Comparison of ENCODE assay signal across 20 cellular contexts in the genomic region with DNA sequence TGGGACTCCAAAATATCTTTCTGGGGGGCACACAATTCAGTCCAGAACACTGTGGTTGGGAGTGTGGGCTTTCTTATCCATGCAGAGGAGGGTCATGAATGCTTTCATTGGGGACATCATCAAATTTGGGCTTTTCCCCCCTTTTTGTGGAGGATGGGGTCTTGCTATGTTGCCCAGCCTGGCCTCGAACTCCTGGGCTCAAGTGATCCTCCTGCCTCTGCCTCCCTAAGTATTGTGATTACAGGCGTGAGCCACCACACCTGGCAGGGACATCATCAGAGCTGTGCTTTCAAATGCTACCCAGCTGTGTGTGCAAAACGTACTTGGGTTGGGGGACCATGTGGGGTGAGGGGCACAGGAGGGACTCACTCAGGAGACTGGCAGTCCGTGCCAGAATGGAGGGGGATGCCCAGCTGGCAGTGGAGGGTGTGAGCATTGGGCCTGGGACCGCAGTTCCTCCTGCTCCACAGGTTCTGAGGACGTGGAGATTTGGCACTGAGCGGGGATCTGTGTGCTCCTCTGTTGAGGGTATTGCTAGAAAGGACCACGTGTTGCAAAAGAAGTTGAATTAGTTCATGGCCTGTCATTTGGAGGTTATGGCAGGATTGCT.
"Had no signal": no experiment of that assay in that cellular context is flagged by ENCODE, and none has a peak within 500 bp of the region (broad histone marks: within the 10 kb centered on the region; RNA-seq: fewer than 3 reads in every experiment).

No MANE protein-coding gene starts in this region.

- H3K4me1 Mint-ChIP-seq: endodermal cell, memory B cell had no signal

- H3K9me3 ChIP-seq: esophagus squamous epithelium, gastrocnemius medialis, mucosa of descending colon had no signal

- H3K4me1 ChIP-seq: gastrocnemius medialis had no signal

- H3K27ac ChIP-seq: dorsolateral prefrontal cortex, esophagus squamous epithelium, gastrocnemius medialis, spleen had no signal

- H3K36me3 ChIP-seq: esophagus squamous epithelium, gastrocnemius medialis, spleen had no signal

- H3K27me3 Mint-ChIP-seq: activated naive CD4-positive, alpha-beta T cell treated with anti-CD3 and anti-CD28 coated beads, Interleukin-2, amount 50 U/mL, for 24 hours; memory B cell had no signal

- ATAC-seq: gastrocnemius medialis, mucosa of descending colon had no signal

- H3K36me3 Mint-ChIP-seq: memory B cell had no signal

- H3K27me3 ChIP-seq: esophagus squamous epithelium, gastrocnemius medialis, spleen had no signal

- H3K4me3 ChIP-seq: dorsolateral prefrontal cortex, esophagus squamous epithelium, gastrocnemius medialis, mucosa of descending colon, spleen had no signal

- H3K9me3 Mint-ChIP-seq: activated naive CD4-positive, alpha-beta T cell treated with anti-CD3 and anti-CD28 coated beads, Interleukin-2, amount 50 U/mL, for 24 hours; memory B cell had no signal

- H3K27ac Mint-ChIP-seq: activated naive CD4-positive, alpha-beta T cell treated with anti-CD3 and anti-CD28 coated beads, Interleukin-2, amount 50 U/mL, for 24 hours; brain; endodermal cell; nephron progenitor cell had no signal

- H3K4me3 Mint-ChIP-seq: activated naive CD4-positive, alpha-beta T cell treated with anti-CD3 and anti-CD28 coated beads, Interleukin-2, amount 50 U/mL, for 24 hours; brain; endodermal cell; memory B cell; nephron progenitor cell had no signal

- DNase-seq: activated gamma-delta T cell treated with Interleukin-2 at 50 U/mL for 16 hours; activated T-cell treated with anti-CD3 and anti-CD28 coated beads for 4 hours; aorta; caudate nucleus; dorsolateral prefrontal cortex; esophagus squamous epithelium; gastrocnemius medialis; hypothalamus; mucosa of descending colon; nephron progenitor cell; nucleus accumbens; retina; spleen; stimulated activated CD4-positive, alpha-beta T cell treated with anti-CD3 and anti-CD28 coated beads, Interleukin-4, amount 100 ng/mL, for 24 hours; stimulated activated naive CD4-positive, alpha-beta T cell treated with Interleukin-2 at 50 U/mL for 16 hours; T-helper 1 cell had no signal
